In the genomic region with DNA sequence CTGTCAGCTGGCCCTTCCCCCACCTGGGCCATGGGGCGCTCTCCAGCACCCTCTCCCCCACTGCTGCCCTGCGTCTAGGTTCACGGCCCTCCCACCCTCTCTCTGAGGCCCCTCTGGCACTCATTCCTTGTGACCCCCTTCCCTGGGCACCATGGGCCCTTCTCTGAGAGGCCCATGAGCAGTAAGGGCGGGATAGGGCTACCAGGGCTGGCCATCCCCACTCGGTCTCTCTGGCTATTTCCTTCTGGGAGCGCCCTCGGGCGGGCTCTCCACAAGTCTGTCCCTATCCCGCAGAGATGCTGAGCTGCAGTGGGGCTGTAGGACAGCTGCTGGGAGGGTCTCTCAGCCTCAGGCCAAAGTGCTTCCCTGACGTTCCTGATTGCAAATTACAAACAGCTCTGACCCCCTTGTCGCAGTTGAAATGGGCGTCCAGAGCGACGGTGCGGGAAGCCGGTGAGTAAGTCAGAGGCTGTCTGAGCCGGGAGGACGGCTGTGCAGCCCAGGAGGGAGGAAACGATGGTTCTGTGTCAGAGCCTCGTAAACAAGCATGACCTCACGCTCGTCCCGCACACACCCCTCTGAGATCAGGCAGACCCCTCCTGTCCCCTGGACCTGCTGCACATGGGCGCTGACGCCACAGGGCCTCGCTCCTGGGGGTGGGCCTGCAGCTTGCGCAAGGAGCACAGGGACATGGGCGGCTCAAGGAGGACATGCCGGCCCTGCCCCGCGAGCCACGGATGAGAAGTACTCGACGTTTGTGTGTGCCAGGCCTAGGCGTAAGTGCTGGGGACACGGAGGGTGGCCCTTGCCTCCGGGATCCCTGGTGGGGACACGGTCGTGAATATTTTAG, we compare ENCODE assay signal across 1 cellular context.
TF ChIP-seq lines count a peak whose summit lies in the region.

No MANE protein-coding gene starts in this region.

TF ChIP-seq in A549, 52 proteins besides CTCF, POLR2A, EP300 and RAD21 (continued from another document):
- TF ChIP-seq MAFK (IDR thresholded peaks at IDR 0.05; ENCODE audit: partially characterized antibody) (no peak), EHF (CRISPR knock-in tag; IDR thresholded peaks at IDR 0.05) (no peak), RNF2 (IDR thresholded peaks at IDR 0.05; ENCODE audit: borderline replicate concordance, low read depth) (no peak)
